ENCODE assay signal across 12 cellular contexts in genomic region chr14:71021347-71022014, GRCh38.
DNase-seq lines count a peak whose midpoint lies in the region; ATAC-seq, FAIRE-seq and TF ChIP-seq lines count a peak whose summit lies in the region.
"Had no signal": no experiment of that assay in that cellular context is flagged by ENCODE, and none has a peak within 500 bp of the region (broad histone marks: within the 10 kb centered on the region; RNA-seq: fewer than 3 reads in every experiment).

No MANE protein-coding gene starts in this region.

- H4K8ac ChIP-seq in neuronal stem cell (ENCODE audit: low read depth, low read length): no peak overlapping the region

- TF ChIP-seq CTCF in activated CD8-positive, alpha-beta T cell treated with anti-CD3 and anti-CD28 coated beads for 36 hours (IDR thresholded peaks at IDR 0.05): no peak
- TF ChIP-seq CTCF in PC-3 (conservative IDR thresholded peaks at IDR 0.05; ENCODE audit: low read depth, low read length): no peak

- CTCF ChIA-PET in activated CD8-positive, alpha-beta T cell treated with anti-CD3 and anti-CD28 coated beads for 36 hours (lab: Charles Lee): interaction anchor here (1.2 to 2.0 kb wide), 2 partner anchors 49 to 135 kb away, joined by 3 to 5 read pairs; no protein-coding TSS in a partner anchor
- CTCF ChIA-PET in activated CD8-positive, alpha-beta T cell treated with anti-CD3 and anti-CD28 coated beads, Interleukin-2, amount 10 ng/mL, durations not matched to agents 7 days and 5 days (lab: Charles Lee): interaction anchor here (0.9 to 2.1 kb wide), 3 partner anchors 9 to 204 kb away, joined by 3 to 9 read pairs (median 4); no protein-coding TSS in a partner anchor
- CTCF ChIA-PET in PC-3 (lab: Charles Lee): interaction anchor here (0.7 kb wide), 1 partner anchor 1645 kb away, joined by 3 read pairs; no protein-coding TSS in a partner anchor

- DNase-seq in activated CD8-positive, alpha-beta T cell treated with anti-CD3 and anti-CD28 coated beads for 36 hours: no peak
- no peak for DNase-seq in activated CD8-positive, alpha-beta T cell treated with anti-CD3 and anti-CD28 coated beads, Interleukin-2, amount 10 ng/mL, durations not matched to agents 7 days and 5 days
- peak; percentile 96 for DNase-seq in PC-3
- no peak for DNase-seq in stimulated activated effector memory CD8-positive, alpha-beta T cell treated with anti-CD3 and anti-CD28 coated beads, Interleukin-12 subunit alpha, Interleukin-12 subunit beta, amount 100 ng/mL, for 72 hours (ENCODE audit: low spot score in 2 of 2)
- no peak for DNase-seq in SHP77 (lab: John Stamatoyannopoulos, UW)
- no peak for DNase-seq in small intestine
- DNase-seq in neuronal stem cell (ENCODE audit: low spot score): no peak
- DNase-seq: stimulated activated CD4-positive, alpha-beta T cell treated with anti-CD3 and anti-CD28 coated beads, Interleukin-12 subunit alpha, Interleukin-12 subunit beta, amount 100 ng/mL, for 4 hours; stomach had no signal

- no peaks in the 10 kb centered on the region; the same call in 1 of the 2 replicates for H4K20me1 ChIP-seq in PC-3 (ENCODE audit: low read length)

- H3K79me1 ChIP-seq in neuronal stem cell (ENCODE audit: low read depth, low read length): no peaks in the 10 kb centered on the region

- no peaks in the 10 kb centered on the region for H3K27me3 Mint-ChIP-seq in activated CD8-positive, alpha-beta T cell treated with anti-CD3 and anti-CD28 coated beads for 36 hours
- H3K27me3 Mint-ChIP-seq in activated CD8-positive, alpha-beta T cell treated with anti-CD3 and anti-CD28 coated beads, Interleukin-2, amount 10 ng/mL, durations not matched to agents 7 days and 5 days (ENCODE audit: low read depth): no peaks in the 10 kb centered on the region

- H2BK120ac ChIP-seq in neuronal stem cell (ENCODE audit: low read depth, low read length): no peak overlapping the region

- peaks cover 29% of the 10 kb centered on the region for H3K4me1 Mint-ChIP-seq in activated CD8-positive, alpha-beta T cell treated with anti-CD3 and anti-CD28 coated beads for 36 hours (ENCODE audit: low read depth)
- H3K4me1 Mint-ChIP-seq in activated CD8-positive, alpha-beta T cell treated with anti-CD3 and anti-CD28 coated beads, Interleukin-2, amount 10 ng/mL, durations not matched to agents 7 days and 5 days (ENCODE audit: low read depth): peaks cover 26% of the 10 kb centered on the region
- H3K4me1 Mint-ChIP-seq in stimulated activated effector memory CD8-positive, alpha-beta T cell treated with anti-CD3 and anti-CD28 coated beads, Interleukin-12 subunit alpha, Interleukin-12 subunit beta, amount 100 ng/mL, for 72 hours: peaks cover 24% of the 10 kb centered on the region

- H3K9ac ChIP-seq in PC-3 (ENCODE audit: low read length) (no peak overlapping the region; the same call in 1 of the 2 replicates), neuronal stem cell (ENCODE audit: low read depth, low read length, poor library complexity) (no peak overlapping the region)
- H3K9ac ChIP-seq: BLaER1 treated with 17β-estradiol and CSF1 and Interleukin-3, amounts not matched to agents 10 nM and 100 nM had no signal

- H3K9me3 Mint-ChIP-seq in activated CD8-positive, alpha-beta T cell treated with anti-CD3 and anti-CD28 coated beads for 36 hours: peaks cover 5% of the 10 kb centered on the region
- no peaks in the 10 kb centered on the region for H3K9me3 Mint-ChIP-seq in activated CD8-positive, alpha-beta T cell treated with anti-CD3 and anti-CD28 coated beads, Interleukin-2, amount 10 ng/mL, durations not matched to agents 7 days and 5 days (ENCODE audit: insufficient read depth)
- peaks cover 3% of the 10 kb centered on the region for H3K9me3 Mint-ChIP-seq in stimulated activated effector memory CD8-positive, alpha-beta T cell treated with anti-CD3 and anti-CD28 coated beads, Interleukin-12 subunit alpha, Interleukin-12 subunit beta, amount 100 ng/mL, for 72 hours

- no peaks in the 10 kb centered on the region for H3K9me2 ChIP-seq in PC-3 (replicated peaks; ENCODE audit: low read length)

- WGBS in small intestine, 3 donors: 38 to 47% (median 45%) methylated on average over 1 of the region's 1 CpG
- no CpG with 5 or more reads among the region's 1 CpG for WGBS in neuronal stem cell (ENCODE audit: extremely low coverage in 2 of 2, insufficient read length in 2 of 2, insufficient replicate concordance in 1 of 2), 2 donors

- no peaks in the 10 kb centered on the region for H3K79me2 ChIP-seq in PC-3 (ENCODE audit: low read length)

- H3K36me3 ChIP-seq in PC-3 (ENCODE audit: low read depth, low read length) (peaks cover 4% of the 10 kb centered on the region; the same call in 1 of the 2 replicates), small intestine (ENCODE audit: control insufficient read depth in 2 of 2, insufficient read depth in 2 of 2, low read length in 2 of 2) (peaks cover 0 to 4% of the 10 kb centered on the region in 2 donors), neuronal stem cell (replicated peaks in 1 of 2; ENCODE audit: control insufficient read depth in 2 of 2, insufficient read depth in 2 of 2, low read length in 2 of 2) (peaks cover 3 to 87% of the 10 kb centered on the region in 2 donors)

- peak; percentile 89 for FAIRE-seq in endometrium (lab: Jason Lieb, UNC)
- FAIRE-seq in small intestine (lab: Jason Lieb, UNC): no peak

- no peak overlapping the region for H3K4ac ChIP-seq in neuronal stem cell (ENCODE audit: low read length)

- H2AK5ac ChIP-seq in neuronal stem cell (ENCODE audit: low read depth, low read length): no peak overlapping the region

- H3K36me3 Mint-ChIP-seq in activated CD8-positive, alpha-beta T cell treated with anti-CD3 and anti-CD28 coated beads for 36 hours (ENCODE audit: low read depth): peaks cover 50% of the 10 kb centered on the region
- H3K36me3 Mint-ChIP-seq in activated CD8-positive, alpha-beta T cell treated with anti-CD3 and anti-CD28 coated beads, Interleukin-2, amount 10 ng/mL, durations not matched to agents 7 days and 5 days (ENCODE audit: low read depth): peaks cover 57% of the 10 kb centered on the region
- peaks cover 84% of the 10 kb centered on the region for H3K36me3 Mint-ChIP-seq in stimulated activated effector memory CD8-positive, alpha-beta T cell treated with anti-CD3 and anti-CD28 coated beads, Interleukin-12 subunit alpha, Interleukin-12 subunit beta, amount 100 ng/mL, for 72 hours

- H3K4me2 ChIP-seq in PC-3 (ENCODE audit: low read length) (peak overlapping the region; percentile 47), neuronal stem cell (ENCODE audit: insufficient read depth, low read length, poor library complexity, severe bottlenecking) (no peak overlapping the region)
- H3K4me2 ChIP-seq: BLaER1 treated with 17β-estradiol and CSF1 and Interleukin-3, amounts not matched to agents 10 nM and 100 nM had no signal

- H3K4me3 ChIP-seq in PC-3 (ENCODE audit: low read length) (peak overlapping the region; percentile 27), small intestine (ENCODE audit: low read depth in 1 of 2, low read length in 2 of 2) (no peak overlapping the region), neuronal stem cell (ENCODE audit: low read length in 2 of 2) (no peak overlapping the region)
- H3K4me3 ChIP-seq: BLaER1 treated with 17β-estradiol and CSF1 and Interleukin-3, amounts not matched to agents 10 nM and 100 nM; lung; stomach had no signal

- no peak overlapping the region for H3K18ac ChIP-seq in neuronal stem cell (ENCODE audit: low read length)

- H2AFZ ChIP-seq in PC-3 (ENCODE audit: low read length) (no peak overlapping the region; the same call in 1 of the 2 replicates), neuronal stem cell (ENCODE audit: low read length) (no peak overlapping the region)

- no TSS peak for BruUV-seq in PC-3 (replicated peaks; lab: Mats Ljungman, UMichigan)

- peak overlapping the region; percentile 68 for H3K27ac Mint-ChIP-seq in activated CD8-positive, alpha-beta T cell treated with anti-CD3 and anti-CD28 coated beads for 36 hours
- H3K27ac Mint-ChIP-seq in activated CD8-positive, alpha-beta T cell treated with anti-CD3 and anti-CD28 coated beads, Interleukin-2, amount 10 ng/mL, durations not matched to agents 7 days and 5 days: no peak overlapping the region
- peak overlapping the region; percentile 27 for H3K27ac Mint-ChIP-seq in stimulated activated effector memory CD8-positive, alpha-beta T cell treated with anti-CD3 and anti-CD28 coated beads, Interleukin-12 subunit alpha, Interleukin-12 subunit beta, amount 100 ng/mL, for 72 hours

- peaks cover 4% of the 10 kb centered on the region for H3F3A ChIP-seq in PC-3 (ENCODE audit: low read length, unreplicated experiment)

- no peak overlapping the region for H2BK5ac ChIP-seq in neuronal stem cell (ENCODE audit: low read length)

- H3K4me1 ChIP-seq in PC-3 (ENCODE audit: insufficient read depth, low read length): peaks cover 22% of the 10 kb centered on the region
- H3K4me1 ChIP-seq in small intestine (ENCODE audit: control insufficient read depth in 2 of 2, insufficient read depth in 1 of 2, low read depth in 1 of 2, low read length in 1 of 2): no peaks in the 10 kb centered on the region
- H3K4me1 ChIP-seq in neuronal stem cell (ENCODE audit: control insufficient read depth in 2 of 2, insufficient read depth in 1 of 2, low read depth in 1 of 2, low read length in 2 of 2): no peaks in the 10 kb centered on the region
- H3K4me1 ChIP-seq: stomach had no signal

- no peak overlapping the region for H2BK12ac ChIP-seq in neuronal stem cell (ENCODE audit: low read length)

- H3K23ac ChIP-seq in neuronal stem cell (ENCODE audit: low read depth, low read length, poor library complexity): no peak overlapping the region

- no peak overlapping the region for H3K4me3 Mint-ChIP-seq in activated CD8-positive, alpha-beta T cell treated with anti-CD3 and anti-CD28 coated beads for 36 hours
- H3K4me3 Mint-ChIP-seq in activated CD8-positive, alpha-beta T cell treated with anti-CD3 and anti-CD28 coated beads, Interleukin-2, amount 10 ng/mL, durations not matched to agents 7 days and 5 days: no peak overlapping the region
- no peak overlapping the region for H3K4me3 Mint-ChIP-seq in stimulated activated effector memory CD8-positive, alpha-beta T cell treated with anti-CD3 and anti-CD28 coated beads, Interleukin-12 subunit alpha, Interleukin-12 subunit beta, amount 100 ng/mL, for 72 hours

- peak overlapping the region; percentile 84 for H3K27ac ChIP-seq in PC-3 (ENCODE audit: low read length)
- H3K27ac ChIP-seq in small intestine (ENCODE audit: low read depth in 1 of 2, low read length in 1 of 2): no peak overlapping the region
- no peak overlapping the region for H3K27ac ChIP-seq in neuronal stem cell (replicated peaks; ENCODE audit: low read length)
- H3K27ac ChIP-seq: BLaER1 treated with 17β-estradiol and CSF1 and Interleukin-3, amounts not matched to agents 10 nM and 100 nM; stomach had no signal

- intact Hi-C loops in activated CD8-positive, alpha-beta T cell treated with anti-CD3 and anti-CD28 coated beads for 36 hours (cut with micrococcal nuclease): no loop called here
- intact Hi-C loops in PC-3 (cut with micrococcal nuclease): loop anchor here (1.0 to 5.0 kb wide), 3 partner anchors 15 to 114 kb away; partner anchors contain the start of gene PCNX1

- POLR2A ChIA-PET in activated CD8-positive, alpha-beta T cell treated with anti-CD3 and anti-CD28 coated beads for 36 hours (lab: Charles Lee): no interaction called here
- POLR2A ChIA-PET in activated CD8-positive, alpha-beta T cell treated with anti-CD3 and anti-CD28 coated beads, Interleukin-2, amount 10 ng/mL, durations not matched to agents 7 days and 5 days (lab: Charles Lee): no interaction called here
- POLR2A ChIA-PET in PC-3 (lab: Charles Lee; ENCODE audit: unreplicated experiment): interaction anchor here (0.6 kb wide), 1 partner anchor 15 kb away, joined by 3 read pairs; no protein-coding TSS in a partner anchor

- ATAC-seq in activated CD8-positive, alpha-beta T cell treated with anti-CD3 and anti-CD28 coated beads for 36 hours: peak; percentile 37
- ATAC-seq in activated CD8-positive, alpha-beta T cell treated with anti-CD3 and anti-CD28 coated beads, Interleukin-2, amount 10 ng/mL, durations not matched to agents 7 days and 5 days: no peak
- peak; percentile 95 for ATAC-seq in PC-3
- peak; percentile 67 for ATAC-seq in stimulated activated effector memory CD8-positive, alpha-beta T cell treated with anti-CD3 and anti-CD28 coated beads, Interleukin-12 subunit alpha, Interleukin-12 subunit beta, amount 100 ng/mL, for 72 hours

- no peak overlapping the region for H2BK15ac ChIP-seq in neuronal stem cell (ENCODE audit: low read length)

- H3K9me3 ChIP-seq in PC-3 (ENCODE audit: low read length): no peaks in the 10 kb centered on the region
- H3K9me3 ChIP-seq in small intestine (ENCODE audit: control insufficient read depth, low read depth): no peaks in the 10 kb centered on the region
- H3K9me3 ChIP-seq in neuronal stem cell (replicated peaks in 1 of 2; ENCODE audit: control insufficient read depth in 2 of 2, insufficient read depth in 1 of 2, low read depth in 1 of 2, low read length in 2 of 2): peaks cover 0 to 2% of the 10 kb centered on the region in 2 donors

- H4K91ac ChIP-seq in neuronal stem cell (ENCODE audit: low read depth, low read length, poor library complexity): no peak overlapping the region

- no peak overlapping the region for H3K14ac ChIP-seq in neuronal stem cell (ENCODE audit: low read length)

- H3K27me3 ChIP-seq in PC-3 (ENCODE audit: low read length): no peaks in the 10 kb centered on the region
- H3K27me3 ChIP-seq in small intestine (ENCODE audit: control insufficient read depth in 2 of 2, insufficient read depth in 2 of 2, low read length in 2 of 2): no peaks in the 10 kb centered on the region
- no peaks in the 10 kb centered on the region for H3K27me3 ChIP-seq in neuronal stem cell (ENCODE audit: control insufficient read depth in 3 of 3, insufficient read depth in 3 of 3, low read depth in 1 of 3, low read length in 3 of 3)
- H3K27me3 ChIP-seq: BLaER1 treated with 17β-estradiol and CSF1 and Interleukin-3, amounts not matched to agents 10 nM and 100 nM; stomach had no signal
